ENCODE assay signal across 10 cellular contexts in genomic region chr14:50964683-50965390, GRCh38. TPM values are rescaled to one million over a fixed set of nuclear protein-coding genes. Genes with fewer than 3 reads are reported as not detected.
DNase-seq lines count a peak whose midpoint lies in the region; TF ChIP-seq lines count a peak whose summit lies in the region.
"Had no signal": no experiment of that assay in that cellular context is flagged by ENCODE, and none has a peak within 500 bp of the region (broad histone marks: within the 10 kb centered on the region; RNA-seq: fewer than 3 reads in every experiment).

No MANE protein-coding gene starts in this region.

- no peak overlapping the region for H3K27ac ChIP-seq in testis
- H3K27ac ChIP-seq in WERI-Rb-1 = no peak overlapping the region

- DNase-seq in HK-2 (ENCODE audit: unreplicated experiment) (peak; percentile 20), adipocyte (ENCODE audit: low read depth) (peak; percentile 96), hippocampal formation (lab: John Stamatoyannopoulos, UW) (peak; percentile 8 to 15), testis (peak; percentile 54), WERI-Rb-1 (no peak)
- DNase-seq in activated naive CD4-positive, alpha-beta T cell treated with anti-CD3 and anti-CD28 coated beads for 36 hours = no peak
- DNase-seq in stimulated activated naive CD4-positive, alpha-beta T cell (lab: John Stamatoyannopoulos, UW) = no peak
- DNase-seq: activated CD8-positive, alpha-beta memory T cell treated with anti-CD3 and anti-CD28 coated beads for 24 hours; NCI-H524 treated with DMSO at 0.1 percent for 48 hours had no signal

- CTCF ChIA-PET in activated naive CD4-positive, alpha-beta T cell treated with anti-CD3 and anti-CD28 coated beads for 36 hours (lab: Charles Lee) = no interaction called here

- no peak for TF ChIP-seq POLR2A in testis (IDR thresholded peaks at IDR 0.05)

- WGBS in testis, 2 donors = 52 to 55% methylated on average over 5 of the region's 5 CpGs

- H3K4me3 ChIP-seq in adipocyte (ENCODE audit: low read length) (no peak overlapping the region), testis (no peak overlapping the region), WERI-Rb-1 (ENCODE audit: low read depth, low read length) (no peak overlapping the region)

- H3K27me3 Mint-ChIP-seq in activated naive CD4-positive, alpha-beta T cell treated with anti-CD3 and anti-CD28 coated beads for 36 hours (ENCODE audit: low read depth) = peaks cover 5% of the 10 kb centered on the region

- no peaks in the 10 kb centered on the region for H3K9me3 Mint-ChIP-seq in activated naive CD4-positive, alpha-beta T cell treated with anti-CD3 and anti-CD28 coated beads for 36 hours
- H3K9me3 Mint-ChIP-seq: neural crest cell had no signal

- H3K4me1 ChIP-seq in adipocyte (ENCODE audit: control insufficient read depth, insufficient read depth, low read length) (peaks cover 46% of the 10 kb centered on the region), testis (no peaks in the 10 kb centered on the region)

- H3K27ac Mint-ChIP-seq in activated naive CD4-positive, alpha-beta T cell treated with anti-CD3 and anti-CD28 coated beads for 36 hours = no peak overlapping the region

- H3K9me3 ChIP-seq in adipocyte (ENCODE audit: control insufficient read depth, low read length) = no peaks in the 10 kb centered on the region
- no peaks in the 10 kb centered on the region for H3K9me3 ChIP-seq in testis
- no peaks in the 10 kb centered on the region for H3K9me3 ChIP-seq in WERI-Rb-1 (ENCODE audit: severe bottlenecking)

- H3K9ac ChIP-seq in adipocyte (ENCODE audit: low read length) = peak overlapping the region; percentile 5

- no peaks in the 10 kb centered on the region for H3K36me3 Mint-ChIP-seq in activated naive CD4-positive, alpha-beta T cell treated with anti-CD3 and anti-CD28 coated beads for 36 hours (ENCODE audit: low read depth)

- intact Hi-C loops in testis (cut with DNase I; ENCODE audit: low total_unique reads) = no loop called here
- intact Hi-C loops in activated naive CD4-positive, alpha-beta T cell treated with anti-CD3 and anti-CD28 coated beads for 36 hours (cut with micrococcal nuclease) = no loop called here

- H3K36me3 ChIP-seq in adipocyte (ENCODE audit: control insufficient read depth, insufficient read depth, low read length, severe bottlenecking) = no peaks in the 10 kb centered on the region
- no peaks in the 10 kb centered on the region for H3K36me3 ChIP-seq in testis (ENCODE audit: low read depth, missing control alignments)
- no peaks in the 10 kb centered on the region for H3K36me3 ChIP-seq in WERI-Rb-1

- no peak overlapping the region for H3K4me3 Mint-ChIP-seq in activated naive CD4-positive, alpha-beta T cell treated with anti-CD3 and anti-CD28 coated beads for 36 hours
- H3K4me3 Mint-ChIP-seq: neural crest cell had no signal

- TF ChIP-seq CTCF in testis (IDR thresholded peaks at IDR 0.05) = no peak
- TF ChIP-seq CTCF in WERI-Rb-1 (IDR thresholded peaks at IDR 0.05; ENCODE audit: low read depth, low read length) = no peak

- no peaks in the 10 kb centered on the region for H3K4me1 Mint-ChIP-seq in activated naive CD4-positive, alpha-beta T cell treated with anti-CD3 and anti-CD28 coated beads for 36 hours (ENCODE audit: low read depth)

- H3K27me3 ChIP-seq in adipocyte (replicated peaks; ENCODE audit: control insufficient read depth, insufficient read depth, low read length) (no peaks in the 10 kb centered on the region), testis (no peaks in the 10 kb centered on the region), WERI-Rb-1 (ENCODE audit: insufficient read depth, low read depth, severe bottlenecking) (no peaks in the 10 kb centered on the region)

RNA-seq across cellular contexts. Expression of gene PYGL, which starts 20.6 kb away (rescaled TPM):
- 10 to 100 TPM; 14.3 to 16.5 TPM for total RNA-seq in testis
- 12.7 TPM for polyA plus RNA-seq in testis (ENCODE audit: insufficient read depth, low read depth, low replicate concordance)
- under 1 TPM; 0.37 to 0.38 TPM for total RNA-seq in activated naive CD4-positive, alpha-beta T cell treated with anti-CD3 and anti-CD28 coated beads for 36 hours

Comparison
In these comparisons a context has a peak if more than half of its experiments do, and no peak if none do; other contexts are left out.
1. DNase-seq: peak in HK-2 (single experiment), adipocyte (single experiment), hippocampal formation (2 of 2) and testis (single experiment); none in WERI-Rb-1 (single experiment), activated naive CD4-positive, alpha-beta T cell treated with anti-CD3 and anti-CD28 coated beads for 36 hours (single experiment) and stimulated activated naive CD4-positive, alpha-beta T cell (0 of 6).
2. RNA of gene PYGL, which starts 20.6 kb away (total RNA-seq): 14.3 to 16.5 TPM in testis; 0.37 to 0.38 TPM in activated naive CD4-positive, alpha-beta T cell treated with anti-CD3 and anti-CD28 coated beads for 36 hours; every median in the first group is over 10 times any median in the second.